Comparison of ENCODE assay signal across 23 cellular contexts in genomic region chr12:5251092-5251491, GRCh38.
DNase-seq lines count a peak whose midpoint lies in the region; ATAC-seq and TF ChIP-seq lines count a peak whose summit lies in the region.
"Had no signal": no experiment of that assay in that cellular context is flagged by ENCODE, and none has a peak within 500 bp of the region (broad histone marks: within the 10 kb centered on the region; RNA-seq: fewer than 3 reads in every experiment).

No MANE protein-coding gene starts in this region.

- TF ChIP-seq CTCF in psoas muscle (IDR thresholded peaks at IDR 0.05) = no peak

- H3K36me3 Mint-ChIP-seq in activated T-cell treated with anti-CD3 and anti-CD28 coated beads, Interleukin-2, amount 50 U/mL, for 4 hours (ENCODE audit: insufficient read depth) = no peaks in the 10 kb centered on the region
- H3K36me3 Mint-ChIP-seq: CD8-positive, alpha-beta T cell had no signal

- ATAC-seq in Right ventricle myocardium superior (ENCODE audit: poor library complexity) (peak; percentile 18), Right ventricle myocardium inferior (no peak), psoas muscle (peak in 3 of 4 donors; percentile 39 to 62 (median 52))
- ATAC-seq in activated T-cell treated with anti-CD3 and anti-CD28 coated beads, Interleukin-2, amount 50 U/mL, for 4 hours = no peak
- ATAC-seq: A549; CD8-positive, alpha-beta T cell; GM12878 had no signal

- H3K36me3 ChIP-seq in psoas muscle (ENCODE audit: insufficient read depth in 1 of 2, low read depth in 1 of 2) (no peaks in the 10 kb centered on the region), skeletal muscle tissue (ENCODE audit: control insufficient read depth in 3 of 3, insufficient read depth in 3 of 3, low read length in 3 of 3) (no peaks in the 10 kb centered on the region)
- H3K36me3 ChIP-seq: BLaER1 treated with 17β-estradiol and CSF1 and Interleukin-3, amounts not matched to agents 10 nM and 100 nM had no signal

- H3K9me3 Mint-ChIP-seq in activated T-cell treated with anti-CD3 and anti-CD28 coated beads, Interleukin-2, amount 50 U/mL, for 4 hours = no peaks in the 10 kb centered on the region
- H3K9me3 Mint-ChIP-seq: CD4-positive, alpha-beta T cell; CD8-positive, alpha-beta T cell had no signal

- peaks cover 3% of the 10 kb centered on the region for H3K27me3 Mint-ChIP-seq in activated T-cell treated with anti-CD3 and anti-CD28 coated beads, Interleukin-2, amount 50 U/mL, for 4 hours (ENCODE audit: low read depth)
- H3K27me3 Mint-ChIP-seq: CD4-positive, alpha-beta T cell had no signal

- no peaks in the 10 kb centered on the region for H3K4me1 Mint-ChIP-seq in activated T-cell treated with anti-CD3 and anti-CD28 coated beads, Interleukin-2, amount 50 U/mL, for 4 hours (ENCODE audit: low read depth)
- H3K4me1 Mint-ChIP-seq: B cell had no signal

- H3K4me3 Mint-ChIP-seq in activated T-cell treated with anti-CD3 and anti-CD28 coated beads, Interleukin-2, amount 50 U/mL, for 4 hours = no peak overlapping the region
- H3K4me3 Mint-ChIP-seq: B cell; CD4-positive, alpha-beta T cell; CD8-positive, alpha-beta T cell had no signal

- H3K27ac ChIP-seq in psoas muscle (peak overlapping the region; percentile 46), skeletal muscle tissue (ENCODE audit: low read depth, low read length) (peak overlapping the region; percentile 81)
- H3K27ac ChIP-seq: 22Rv1; A549; BLaER1 treated with 17β-estradiol and CSF1 and Interleukin-3, amounts not matched to agents 10 nM and 100 nM; C4-2B had no signal

- no peaks in the 10 kb centered on the region for H3K9me3 ChIP-seq in psoas muscle
- no peaks in the 10 kb centered on the region for H3K9me3 ChIP-seq in skeletal muscle tissue (ENCODE audit: control insufficient read depth in 3 of 3, low read length in 3 of 3)
- H3K9me3 ChIP-seq: A549; BLaER1 treated with 17β-estradiol and CSF1 and Interleukin-3, amounts not matched to agents 10 nM and 100 nM had no signal

- H3K27me3 ChIP-seq in psoas muscle (ENCODE audit: insufficient read depth in 3 of 3, low read length in 2 of 3) (no peaks in the 10 kb centered on the region), skeletal muscle tissue (ENCODE audit: control insufficient read depth in 3 of 3, insufficient read depth in 3 of 3, low read length in 3 of 3) (no peaks in the 10 kb centered on the region)
- H3K27me3 ChIP-seq: BLaER1 treated with 17β-estradiol and CSF1 and Interleukin-3, amounts not matched to agents 10 nM and 100 nM had no signal

- WGBS in psoas muscle, 3 donors = 45 to 63% (median 46%) methylated on average over 6 of the region's 6 CpGs

- DNase-seq in Right ventricle myocardium superior (no peak), Right ventricle myocardium inferior (ENCODE audit: missing footprints) (no peak), psoas muscle (no peak), DMS 273 treated with DMSO at 0.1 percent for 48 hours (lab: John Stamatoyannopoulos, UW) (no peak)
- no peak for DNase-seq in activated T-cell treated with anti-CD3 and anti-CD28 coated beads, Interleukin-2, amount 50 U/mL, for 4 hours
- DNase-seq: AML-193; Caco-2; Calu3; CD4-positive, alpha-beta T cell; CD8-positive, alpha-beta T cell; DMS153; DMS53; DMS79; DND-41; EL; GDM1 had no signal

- H3K4me1 ChIP-seq in psoas muscle (peaks cover 15% of the 10 kb centered on the region), skeletal muscle tissue (ENCODE audit: control insufficient read depth in 3 of 3, insufficient read depth in 3 of 3, low read length in 3 of 3) (peaks cover 0 to 12% (median 10%) of the 10 kb centered on the region in 3 donors)
- H3K4me1 ChIP-seq: A549; BLaER1 treated with 17β-estradiol and CSF1 and Interleukin-3, amounts not matched to agents 10 nM and 100 nM had no signal

- peak overlapping the region in 2 of 3 donors; percentile 27 to 35 for H3K9ac ChIP-seq in skeletal muscle tissue (ENCODE audit: low read depth in 1 of 3, low read length in 3 of 3)
- H3K9ac ChIP-seq: BLaER1 treated with 17β-estradiol and CSF1 and Interleukin-3, amounts not matched to agents 10 nM and 100 nM had no signal

- intact Hi-C loops in Right ventricle myocardium superior (cut with DNase I) = no loop called here
- intact Hi-C loops in Right ventricle myocardium inferior (cut with DNase I) = no loop called here
- intact Hi-C loops in psoas muscle (cut with DNase I) = no loop called here

- H3K4me3 ChIP-seq in psoas muscle (no peak overlapping the region), skeletal muscle tissue (ENCODE audit: low read length in 3 of 3) (peak overlapping the region in 1 of 3 donors; percentile 11)
- H3K4me3 ChIP-seq: A549; BLaER1 treated with 17β-estradiol and CSF1 and Interleukin-3, amounts not matched to agents 10 nM and 100 nM; GM12878 had no signal

Comparison
In these comparisons a context has a peak if more than half of its experiments do, and no peak if none do; other contexts are left out.
1. ATAC-seq: peak in Right ventricle myocardium superior (single experiment) and psoas muscle (3 of 4); none in Right ventricle myocardium inferior (single experiment) and activated T-cell treated with anti-CD3 and anti-CD28 coated beads, Interleukin-2, amount 50 U/mL, for 4 hours (0 of 2).